32 cellular contexts compared by ENCODE assay signal in genomic region chr1:165544996-165545395, GRCh38. TPM values are rescaled to one million over a fixed set of nuclear protein-coding genes. Genes with fewer than 3 reads are reported as not detected.
"Had no signal": no experiment of that assay in that cellular context is flagged by ENCODE, and none has a peak within 500 bp of the region (broad histone marks: within the 10 kb centered on the region; RNA-seq: fewer than 3 reads in every experiment).

No MANE protein-coding gene starts in this region.

- H3K9ac ChIP-seq: neural progenitor cell, parathyroid adenoma had no signal

- H3K4me2 ChIP-seq: neural progenitor cell had no signal

- H3K36me3 ChIP-seq: neural progenitor cell, ovary, suprapubic skin, tibial nerve, upper lobe of left lung, vagina had no signal

- DNase-seq: naive thymus-derived CD4-positive, alpha-beta T cell; natural killer cell; occipital lobe; ovary; posterior cingulate gyrus; psoas muscle; right cardiac atrium; small intestine; stimulated activated CD4-positive, alpha-beta T cell treated with anti-CD3 and anti-CD28 coated beads, Interleukin-15, amount 100 ng/mL, for 24 hours; stimulated activated CD4-positive, alpha-beta T cell treated with anti-CD3 and anti-CD28 coated beads, Interleukin-2, amount 100 ng/mL, for 24 hours; stimulated activated CD4-positive, alpha-beta T cell treated with anti-CD3 and anti-CD28 coated beads, Interleukin-2, amount 100 ng/mL, for 48 hours; stimulated activated CD4-positive, alpha-beta T cell treated with anti-CD3 and anti-CD28 coated beads, Interleukin-4, amount 100 ng/mL, for 24 hours; stimulated activated naive CD4-positive, alpha-beta T cell; stimulated activated naive CD8-positive, alpha-beta T cell treated with anti-CD3 and anti-CD28 coated beads, Interleukin-15, amount 100 ng/mL, for 72 hours; stimulated activated naive CD8-positive, alpha-beta T cell treated with anti-CD3 and anti-CD28 coated beads, Interleukin-15, Interleukin-2, amounts not matched to agents 100 U/mL and 50 U/mL, for 24 hours; substantia nigra; testis; trophoblast cell; upper lobe of left lung had no signal

- H3K27ac ChIP-seq: neural progenitor cell, ovary, parathyroid adenoma, psoas muscle, suprapubic skin, testis, tibial nerve, vagina had no signal

- H3K4me3 ChIP-seq: neural progenitor cell, ovary, psoas muscle, suprapubic skin, testis, tibial nerve, upper lobe of left lung, vagina had no signal

- H3K9me3 ChIP-seq: ovary, psoas muscle, suprapubic skin, testis, tibial nerve, upper lobe of left lung, vagina had no signal

- FAIRE-seq: small intestine, urothelium cell line had no signal

- H3K79me2 ChIP-seq: parathyroid adenoma had no signal

- H2AFZ ChIP-seq: neural progenitor cell had no signal

- ATAC-seq: naive thymus-derived CD4-positive, alpha-beta T cell; natural killer cell; psoas muscle; sciatic nerve; stimulated activated effector memory CD8-positive, alpha-beta T cell treated with anti-CD3 and anti-CD28 coated beads, Interleukin-12 subunit alpha, Interleukin-12 subunit beta, amount 100 ng/mL, for 72 hours; stimulated activated naive CD8-positive, alpha-beta T cell treated with anti-CD3 and anti-CD28 coated beads, Interleukin-15, Interleukin-2, amounts not matched to agents 100 U/mL and 50 U/mL, for 24 hours had no signal

- H3K27me3 ChIP-seq: ovary, suprapubic skin, testis, tibial nerve, upper lobe of left lung, vagina had no signal

RNA-seq across cellular contexts. Expression of gene LRRC52, which starts 1.2 kb away (rescaled TPM):
- total RNA-seq: naive thymus-derived CD4-positive, alpha-beta T cell; natural killer cell; occipital lobe; osteoblast; ovary; progenitor cell of endocrine pancreas; psoas muscle; renal cortical epithelial cell; right cardiac atrium; sciatic nerve; suprapubic skin; tibial nerve; ureter; vagina had no signal
- polyA plus RNA-seq: naive thymus-derived CD4-positive, alpha-beta T cell; neural cell; ovary; small intestine had no signal
